ENCODE assay signal across 8 cellular contexts in the genomic region with DNA sequence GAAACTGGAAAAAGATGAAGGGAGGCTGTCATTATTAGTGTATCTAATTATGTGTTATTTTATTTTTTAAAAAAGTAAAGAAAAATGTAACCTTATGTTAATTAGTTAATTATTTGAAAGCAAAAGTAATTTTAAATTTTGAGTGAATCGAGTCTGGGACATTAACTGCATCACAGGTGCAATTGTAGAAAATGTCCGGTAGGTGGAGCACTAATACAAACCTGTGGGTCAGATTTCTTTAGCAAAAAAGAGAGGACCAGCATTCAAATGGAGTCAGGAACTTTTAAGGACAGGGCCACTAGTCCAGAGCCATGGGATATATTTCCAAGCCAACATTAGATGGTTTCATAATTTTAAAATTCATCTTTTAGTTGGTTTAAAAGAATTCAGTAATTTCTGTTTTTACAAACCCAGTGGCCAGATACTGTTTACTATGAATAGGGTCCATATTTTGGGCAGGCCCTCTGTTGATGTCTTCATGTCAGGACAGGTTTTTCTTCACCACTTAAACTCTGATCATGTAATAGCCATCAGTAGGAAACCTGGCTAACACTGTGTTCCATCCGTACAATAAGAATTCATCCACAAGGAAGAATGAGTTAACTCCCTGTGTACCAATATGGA. TPM values are rescaled to one million over a fixed set of nuclear protein-coding genes. Genes with fewer than 3 reads are reported as not detected.
DNase-seq lines count a peak whose midpoint lies in the region; ATAC-seq and TF ChIP-seq lines count a peak whose summit lies in the region.

No MANE protein-coding gene starts in this region.

- H4K20me1 ChIP-seq in OCI-LY7 (ENCODE audit: insufficient read depth, low read length), result no peaks in the 10 kb centered on the region

- ATAC-seq in CD4-positive, alpha-beta T cell (ENCODE audit: poor library complexity), result peak; percentile 66
- peak; percentile 82 for ATAC-seq in HG03354 (IDR thresholded peaks at IDR 0.05; ENCODE audit: poor library complexity, severe bottlenecking, unreplicated experiment)

- H3K27me3 Mint-ChIP-seq in CD4-positive, alpha-beta T cell, result no peaks in the 10 kb centered on the region
- H3K27me3 Mint-ChIP-seq in type B pancreatic cell, result no peaks in the 10 kb centered on the region

- peaks cover 42% of the 10 kb centered on the region for H3K4me1 ChIP-seq in OCI-LY7 (ENCODE audit: insufficient read depth, low read length, poor library complexity, severe bottlenecking)

- H3K4me2 ChIP-seq in OCI-LY7 (ENCODE audit: low read length), result peak overlapping the region; percentile 36

- POLR2A ChIA-PET in CD4-positive, alpha-beta T cell (lab: Charles Lee), result interaction anchor here (1.0 kb wide), 1 partner anchor 48 kb away, joined by 3 read pairs; a partner anchor contains a TSS
- POLR2A ChIA-PET in OCI-LY7 (lab: Charles Lee), result no interaction called here

- H3K9me3 ChIP-seq in CD4-positive, alpha-beta T cell (ENCODE audit: control insufficient read depth, low read length), result no peaks in the 10 kb centered on the region
- H3K9me3 ChIP-seq in OCI-LY7 (ENCODE audit: low read length), result 0 out of 2 replicates have a peak, but pooled peaks cover 5% of the 10 kb centered on the region

- no peaks in the 10 kb centered on the region for H3K36me3 ChIP-seq in OCI-LY7 (ENCODE audit: insufficient read depth, low read length)

- no peak overlapping the region for H3K27ac ChIP-seq in CD4-positive, alpha-beta T cell (ENCODE audit: low read depth, low read length)
- H3K27ac ChIP-seq in OCI-LY7 (ENCODE audit: low read depth, low read length, poor library complexity, severe bottlenecking), result no peak overlapping the region

- H3K4me1 Mint-ChIP-seq in CD4-positive, alpha-beta T cell (ENCODE audit: low read depth), result peaks cover 14% of the 10 kb centered on the region
- peaks cover 4% of the 10 kb centered on the region for H3K4me1 Mint-ChIP-seq in type B pancreatic cell (ENCODE audit: unreplicated experiment)

- CTCF ChIA-PET in CD4-positive, alpha-beta T cell (lab: Charles Lee), result interaction anchor here (2.3 to 2.4 kb wide), 2 partner anchors 26 to 75 kb away, joined by 7 to 10 read pairs; no protein-coding TSS in a partner anchor
- CTCF ChIA-PET in OCI-LY7 (lab: Charles Lee; ENCODE audit: unreplicated experiment), result no interaction called here

- no peak overlapping the region for H3K4me3 Mint-ChIP-seq in CD4-positive, alpha-beta T cell
- no peak overlapping the region for H3K4me3 Mint-ChIP-seq in type B pancreatic cell

- no peaks in the 10 kb centered on the region for H3K9me3 Mint-ChIP-seq in CD4-positive, alpha-beta T cell
- H3K9me3 Mint-ChIP-seq in type B pancreatic cell, result peaks cover 6% of the 10 kb centered on the region

- TF ChIP-seq CTCF in CD4-positive, alpha-beta T cell (IDR thresholded peaks at IDR 0.05), result peak; percentile 95
- peak; percentile 36; the same call in 1 of the 2 replicates for TF ChIP-seq CTCF in GM12875 (IDR thresholded peaks at IDR 0.05; ENCODE audit: borderline replicate concordance, insufficient read depth, low read depth, low read length)
- peak; percentile 99 for TF ChIP-seq CTCF in OCI-LY7 (conservative IDR thresholded peaks at IDR 0.05; ENCODE audit: low read length)
- peak; percentile 72 for TF ChIP-seq CTCF in cardiac fibroblast (IDR thresholded peaks at IDR 0.05; ENCODE audit: low read depth, low read length)
- TF ChIP-seq CTCF in type B pancreatic cell (conservative IDR thresholded peaks at IDR 0.05), result peak; percentile 90

- H3K4me3 ChIP-seq in GM12875 (ENCODE audit: low read depth, low read length) (no peak overlapping the region), OCI-LY7 (ENCODE audit: low read depth, low read length, poor library complexity, severe bottlenecking) (no peak overlapping the region), cardiac fibroblast (replicated peaks in 1 of 2; ENCODE audit: low read depth in 2 of 2, low read length in 2 of 2) (no peak overlapping the region)

- BruUV-seq in OCI-LY7 (replicated peaks; lab: Mats Ljungman, UMichigan), result no TSS peak

- H2AFZ ChIP-seq in OCI-LY7 (ENCODE audit: low read length), result peak overlapping the region; percentile 59; the same call in 1 of the 2 replicates

- no peaks in the 10 kb centered on the region for H3K27me3 ChIP-seq in CD4-positive, alpha-beta T cell (ENCODE audit: control insufficient read depth, insufficient read depth, low read length)

- no peaks in the 10 kb centered on the region for H3K79me2 ChIP-seq in OCI-LY7 (ENCODE audit: insufficient read depth, low read depth, low read length)

- H3K9me2 ChIP-seq in OCI-LY7 (ENCODE audit: insufficient read depth, low read length), result no peaks in the 10 kb centered on the region

- peak in 5 of 10 experiments; percentile 7 to 12 (median 11) for DNase-seq in CD4-positive, alpha-beta T cell
- DNase-seq in OCI-LY7 (ENCODE audit: low spot score) (peak; percentile 78), cardiac fibroblast (ENCODE audit: low read depth in 2 of 2) (peak; percentile 63 to 64), left kidney (ENCODE audit: low read depth, low spot score) (peak; percentile 69), type B pancreatic cell (ENCODE audit: extremely low spot score, unreplicated experiment) (no peak), ureter (ENCODE audit: low spot score) (no peak)

- no peaks in the 10 kb centered on the region for H3K36me3 Mint-ChIP-seq in CD4-positive, alpha-beta T cell (ENCODE audit: low read depth)
- H3K36me3 Mint-ChIP-seq in type B pancreatic cell, result no peaks in the 10 kb centered on the region

- intact Hi-C loops in CD4-positive, alpha-beta T cell (cut with DNase I, micrococcal nuclease), result loop anchor here (1.0 to 5.0 kb wide), 9 partner anchors 26 to 271 kb away; a partner anchor contains a TSS
- intact Hi-C loops in OCI-LY7 (cut with micrococcal nuclease; ENCODE audit: unreplicated experiment), result loop anchor here (1.0 to 5.0 kb wide), 7 partner anchors 47 to 271 kb away; a partner anchor contains a TSS

- no peak overlapping the region for H3K27ac Mint-ChIP-seq in CD4-positive, alpha-beta T cell
- H3K27ac Mint-ChIP-seq in type B pancreatic cell, result no peak overlapping the region

RNA-seq across cellular contexts. Expression of a gene that starts 27.2 kb away (rescaled TPM):
- 1 to 10 TPM; 1.0 to 1.2 TPM for total RNA-seq in CD4-positive, alpha-beta T cell
- 0.50 and 0.67 TPM in 2 replicates for total RNA-seq in OCI-LY7 (2014; rRNA removed; shearing (Covaris generic))
- total RNA-seq in OCI-LY7 (2022) (0.21 TPM in 1 of 2 replicates, not detected in the other), type B pancreatic cell (ENCODE audit: low replicate concordance) (0.89 and 3.4 TPM in 2 replicates), ureter (18.6 TPM)

RNA-seq across cellular contexts. Expression of a gene that starts 48.1 kb away (rescaled TPM):
- 1 to 10 TPM; 9.6 to 9.9 TPM for total RNA-seq in CD4-positive, alpha-beta T cell
- 92.0 and 103 TPM in 2 replicates for total RNA-seq in OCI-LY7 (2014; rRNA removed; shearing (Covaris generic))
- total RNA-seq in OCI-LY7 (2022) (176 and 214 TPM in 2 replicates), type B pancreatic cell (ENCODE audit: low replicate concordance) (0.34 and 0.36 TPM in 2 replicates), ureter (2.6 TPM)

RNA-seq across cellular contexts. Expression of a gene that starts 48.4 kb away (rescaled TPM):
- 10 to 100 TPM; 18.5 to 22.1 TPM for total RNA-seq in CD4-positive, alpha-beta T cell
- 11.0 and 11.5 TPM in 2 replicates for total RNA-seq in OCI-LY7 (2014; rRNA removed; shearing (Covaris generic))
- total RNA-seq in OCI-LY7 (2022) (25.0 and 31.7 TPM in 2 replicates), type B pancreatic cell (ENCODE audit: low replicate concordance) (39.0 and 43.6 TPM in 2 replicates), ureter (42.7 TPM)

Comparison
In these comparisons a context has a peak if more than half of its experiments do, and no peak if none do; other contexts are left out.
1. DNase-seq: peak in OCI-LY7 (single experiment), cardiac fibroblast (2 of 2) and left kidney (single experiment); none in type B pancreatic cell (single experiment) and ureter (single experiment).
2. CTCF ChIP-seq: peak in every context shown above with its lines; median percentile 99 in OCI-LY7; 95 in CD4-positive, alpha-beta T cell; 90 in type B pancreatic cell; 72 in cardiac fibroblast; 36 in GM12875.
3. RNA of a gene that starts 48.1 kb away (total RNA-seq): 92.0 to 214 TPM in OCI-LY7; 9.6 to 9.9 TPM in CD4-positive, alpha-beta T cell, 2.6 TPM in ureter (single experiment) and 0.34 to 0.36 TPM in type B pancreatic cell; every median in the first group is over 4 times any median in the second.